ENCODE assay signal across 15 cellular contexts in genomic region chr5:34501840-34502239, GRCh38.
"Had no signal": no experiment of that assay in that cellular context is flagged by ENCODE, and none has a peak within 500 bp of the region (broad histone marks: within the 10 kb centered on the region; RNA-seq: fewer than 3 reads in every experiment).

No MANE protein-coding gene starts in this region.

- H3K9me3 Mint-ChIP-seq: activated T-helper 1 cell treated with anti-CD3 and anti-CD28 coated beads, Interleukin-12 subunit alpha, Interleukin-12 subunit beta, Interleukin-2, Interleukin-4 antibody, amounts not matched to agents 30 ng/mL and 10 ng/mL and 1 ng/mL, durations not matched to agents 14 hours and 24 hours and 36 hours; natural killer cell treated with Interleukin-12 subunit alpha and Interleukin-12 subunit beta and Interleukin-15 and Interleukin-18, amount 100 ng/mL, for 72 hours had no signal

- H3K79me2 ChIP-seq: hepatocyte, parathyroid adenoma had no signal

- H3K4me3 ChIP-seq: dorsolateral prefrontal cortex, hepatocyte, lower lobe of right lung, tibial nerve had no signal

- H3K4me3 Mint-ChIP-seq: activated T-helper 1 cell treated with anti-CD3 and anti-CD28 coated beads, Interleukin-12 subunit alpha, Interleukin-12 subunit beta, Interleukin-2, Interleukin-4 antibody, amounts not matched to agents 30 ng/mL and 10 ng/mL and 1 ng/mL, durations not matched to agents 14 hours and 24 hours and 36 hours; natural killer cell treated with Interleukin-12 subunit alpha and Interleukin-12 subunit beta and Interleukin-15 and Interleukin-18, amount 100 ng/mL, for 72 hours had no signal

- H3K9ac ChIP-seq: parathyroid adenoma had no signal

- H2AFZ ChIP-seq: hepatocyte, parathyroid adenoma had no signal

- H3K27ac Mint-ChIP-seq: activated T-helper 1 cell treated with anti-CD3 and anti-CD28 coated beads, Interleukin-12 subunit alpha, Interleukin-12 subunit beta, Interleukin-2, Interleukin-4 antibody, amounts not matched to agents 30 ng/mL and 10 ng/mL and 1 ng/mL, durations not matched to agents 14 hours and 24 hours and 36 hours; natural killer cell treated with Interleukin-12 subunit alpha and Interleukin-12 subunit beta and Interleukin-15 and Interleukin-18, amount 100 ng/mL, for 72 hours had no signal

- H3K4me2 ChIP-seq: hepatocyte had no signal

- ATAC-seq: left colon; lower lobe of right lung; natural killer cell treated with Interleukin-12 subunit alpha and Interleukin-12 subunit beta and Interleukin-15 and Interleukin-18, amount 100 ng/mL, for 72 hours had no signal

- H3K27ac ChIP-seq: brain microvascular endothelial cell, hepatocyte, lower lobe of right lung, parathyroid adenoma had no signal

- H3K36me3 ChIP-seq: brain microvascular endothelial cell, lower lobe of right lung, tibial nerve had no signal

- H3K36me3 Mint-ChIP-seq: natural killer cell treated with Interleukin-12 subunit alpha and Interleukin-12 subunit beta and Interleukin-15 and Interleukin-18, amount 100 ng/mL, for 72 hours had no signal

- H3K9me3 ChIP-seq: lower lobe of right lung, tibial nerve had no signal

- DNase-seq: activated CD4-positive, alpha-beta T cell treated with anti-CD3 and anti-CD28 coated beads, Interleukin-2, amount 50 U/mL, for 4 hours; activated naive CD4-positive, alpha-beta T cell treated with Interleukin-2 at 50 U/mL for 16 hours; activated T-cell treated with anti-CD3 and anti-CD28 coated beads for 4 hours; anterior cingulate cortex; brain microvascular endothelial cell; central memory CD4-positive, alpha-beta T cell; dorsolateral prefrontal cortex; left colon; lower lobe of right lung; stimulated activated naive CD4-positive, alpha-beta T cell had no signal

- H3K27me3 ChIP-seq: brain microvascular endothelial cell, dorsolateral prefrontal cortex, hepatocyte, tibial nerve had no signal

- H3K4me1 ChIP-seq: parathyroid adenoma had no signal
